In the genomic region with DNA sequence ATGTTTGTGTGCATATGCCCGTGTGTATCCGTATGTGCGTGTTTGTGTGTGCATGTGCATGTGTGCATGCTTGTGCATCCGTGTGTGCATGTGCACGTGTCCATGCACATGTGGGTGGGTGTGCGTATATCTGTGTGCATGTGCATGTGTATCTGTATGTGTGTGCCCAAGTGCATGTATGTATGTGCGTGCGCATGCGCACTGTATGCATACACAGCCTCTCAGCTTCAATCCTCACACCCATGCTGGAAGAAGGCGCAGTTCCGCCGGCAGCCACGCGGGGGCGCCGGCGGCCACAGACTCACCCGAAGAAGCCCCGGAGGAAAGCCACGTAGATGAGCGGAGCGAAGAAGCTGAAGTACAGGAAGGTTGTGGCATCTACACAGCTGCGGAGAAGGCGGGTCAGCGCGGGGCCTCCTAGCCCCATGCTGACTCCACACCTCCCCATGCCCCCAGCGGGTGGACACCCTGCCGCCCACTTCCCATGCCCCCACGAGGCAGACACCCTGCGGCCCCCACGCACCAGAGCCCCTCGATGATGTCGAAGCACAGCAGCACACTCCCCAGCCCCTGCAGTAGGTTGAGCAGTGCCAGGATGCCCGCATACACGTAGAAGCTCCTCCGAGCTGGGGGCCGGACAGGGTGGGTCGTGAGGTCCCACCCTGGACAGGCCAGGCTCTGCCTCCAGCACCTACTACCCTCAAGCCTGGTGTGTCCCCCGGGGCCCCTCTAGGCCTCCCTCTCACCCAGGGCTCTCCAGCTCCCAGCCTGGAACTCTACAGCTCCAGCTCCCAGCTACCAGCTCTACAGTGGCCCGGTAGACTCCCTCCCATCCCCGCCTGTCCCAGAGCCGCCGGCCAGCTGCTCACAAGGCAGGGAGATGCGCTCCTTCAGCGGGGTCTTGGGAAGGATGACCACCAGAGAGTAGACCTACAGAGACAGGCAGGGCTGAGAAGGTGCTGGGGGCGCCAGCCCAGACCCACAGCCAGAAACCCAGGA, we compare ENCODE assay signal across 8 cellular contexts. TPM values are rescaled to one million over a fixed set of nuclear protein-coding genes. Genes with fewer than 3 reads are reported as not detected.
DNase-seq lines count a peak whose midpoint lies in the region; ATAC-seq and TF ChIP-seq lines count a peak whose summit lies in the region.

No MANE protein-coding gene starts in this region.

- no peaks in the 10 kb centered on the region for H3K79me2 ChIP-seq in OCI-LY1 (ENCODE audit: insufficient read depth, low read length)

- peak; percentile 71 for TF ChIP-seq RAD21 in Ishikawa (IDR thresholded peaks at IDR 0.05; ENCODE audit: low read depth)

- H2AFZ ChIP-seq in OCI-LY1 (ENCODE audit: low read length), result no peak overlapping the region

- no peak overlapping the region for H3K27ac Mint-ChIP-seq in endothelial cell (ENCODE audit: unreplicated experiment)

- no peak overlapping the region for H3K27ac ChIP-seq in OCI-LY1 (ENCODE audit: low read depth, low read length, poor library complexity, severe bottlenecking)

- H3K4me1 Mint-ChIP-seq in endothelial cell (ENCODE audit: unreplicated experiment), result peaks cover 2% of the 10 kb centered on the region

- H3K36me3 ChIP-seq in OCI-LY1 (ENCODE audit: insufficient read depth, low read length), result peaks cover 63% of the 10 kb centered on the region

- TF ChIP-seq EP300 in Ishikawa (IDR thresholded peaks at IDR 0.05; ENCODE audit: borderline replicate concordance), result no peak

- H3K4me3 ChIP-seq in OCI-LY1 (ENCODE audit: low read depth, low read length, poor library complexity, severe bottlenecking), result no peak overlapping the region

- H3K9me3 ChIP-seq in OCI-LY1 (ENCODE audit: low read length), result no peaks in the 10 kb centered on the region

- no peaks in the 10 kb centered on the region for H3F3A ChIP-seq in OCI-LY1 (ENCODE audit: insufficient read depth, low read length)

- H3K4me3 Mint-ChIP-seq in endothelial cell (ENCODE audit: unreplicated experiment), result no peak overlapping the region

- peaks cover 7% of the 10 kb centered on the region for H3K4me1 ChIP-seq in OCI-LY1 (ENCODE audit: insufficient read depth, low read length, severe bottlenecking)

- H3K4me2 ChIP-seq in OCI-LY1 (ENCODE audit: low read length), result peak overlapping the region; percentile 45; the same call in 1 of the 2 replicates

- H3K36me3 Mint-ChIP-seq in endothelial cell (ENCODE audit: low read depth, unreplicated experiment), result peaks cover 19% of the 10 kb centered on the region

- no peak overlapping the region for H3K9ac ChIP-seq in OCI-LY1 (ENCODE audit: low read length)

- H3K9me2 ChIP-seq in OCI-LY1 (ENCODE audit: low read depth, low read length), result no peaks in the 10 kb centered on the region

- peak; percentile 66 for ATAC-seq in GM21576 (IDR thresholded peaks at IDR 0.05; ENCODE audit: unreplicated experiment)

- H4K20me1 ChIP-seq in OCI-LY1 (ENCODE audit: insufficient read depth, low read length), result no peaks in the 10 kb centered on the region

- DNase-seq in DMS 273 treated with DMSO at 0.1 percent for 48 hours (lab: John Stamatoyannopoulos, UW) (peak; percentile 78), endothelial cell (ENCODE audit: low spot score) (peak; percentile 90), mucosa of gallbladder (ENCODE audit: low spot score) (peak; percentile 91)
- peak; percentile 82 for DNase-seq in activated CD8-positive, alpha-beta memory T cell treated with anti-CD3 and anti-CD28 coated beads, Interleukin-2, amount 50 U/mL, for 4 hours
- peak; percentile 87 for DNase-seq in stimulated activated CD8-positive, alpha-beta memory T cell treated with anti-CD3 and anti-CD28 coated beads, Interleukin-4, amount 100 ng/mL, for 48 hours

- no peaks in the 10 kb centered on the region for H3K27me3 ChIP-seq in OCI-LY1 (ENCODE audit: insufficient read depth, low read length)

- peak; percentile 98 for TF ChIP-seq CTCF in OCI-LY1 (IDR thresholded peaks at IDR 0.05; ENCODE audit: low read length)
- TF ChIP-seq CTCF in endothelial cell (IDR thresholded peaks at IDR 0.05; ENCODE audit: unreplicated experiment), result peak; percentile 95

- no peaks in the 10 kb centered on the region for H3K9me3 Mint-ChIP-seq in endothelial cell (ENCODE audit: unreplicated experiment)

- H3K27me3 Mint-ChIP-seq in endothelial cell (ENCODE audit: unreplicated experiment), result peaks cover 5% of the 10 kb centered on the region

TF ChIP-seq in Ishikawa, 13 proteins besides CTCF, POLR2A, EP300 and RAD21:
- TF ChIP-seq, protein P1, sequence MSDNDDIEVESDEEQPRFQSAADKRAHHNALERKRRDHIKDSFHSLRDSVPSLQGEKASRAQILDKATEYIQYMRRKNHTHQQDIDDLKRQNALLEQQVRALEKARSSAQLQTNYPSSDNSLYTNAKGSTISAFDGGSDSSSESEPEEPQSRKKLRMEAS (IDR thresholded peaks at IDR 0.05), result peak; percentile 27; the same call in 1 of the 2 replicates
- no peak for TF ChIP-seq TAF1 (IDR thresholded peaks at IDR 0.05; ENCODE audit: low read depth)
- TF ChIP-seq FOXM1 (IDR thresholded peaks at IDR 0.05; ENCODE audit: borderline replicate concordance, low read depth), result no peak
- no peak for TF ChIP-seq CREB1 (IDR thresholded peaks at IDR 0.05; ENCODE audit: low read depth)

RNA-seq across cellular contexts. Expression of a gene that starts 15.4 kb away (rescaled TPM):
- total RNA-seq in endothelial cell (ENCODE audit: unreplicated experiment) (36.9 TPM), mucosa of gallbladder (47.7 TPM)

RNA-seq across cellular contexts. Expression of a gene that starts 23.0 kb away (rescaled TPM):
- total RNA-seq in endothelial cell (ENCODE audit: unreplicated experiment), result 27.8 TPM
- 7.8 TPM for total RNA-seq in mucosa of gallbladder

RNA-seq across cellular contexts. Expression of a gene that starts 53.8 kb away (rescaled TPM):
- total RNA-seq in endothelial cell (ENCODE audit: unreplicated experiment) (16.4 TPM), mucosa of gallbladder (16.8 TPM)
